ENCODE assay signal across 2 cellular contexts in genomic region chr1:30810416-30811105, GRCh38.
TF ChIP-seq lines count a peak whose summit lies in the region.

No MANE protein-coding gene starts in this region.

TF ChIP-seq in SK-N-SH, 30 proteins besides CTCF, POLR2A, EP300 and RAD21 (continued from another document):
- TF ChIP-seq TEAD4 (IDR thresholded peaks at IDR 0.05; ENCODE audit: borderline replicate concordance, insufficient read depth) (no peak), PBX3 (IDR thresholded peaks at IDR 0.05) (no peak), USF2 (IDR thresholded peaks at IDR 0.05; ENCODE audit: borderline replicate concordance, low read depth, low read length) (no peak), ZBTB33 (IDR thresholded peaks at IDR 0.05; ENCODE audit: borderline replicate concordance, low read depth) (no peak), RFX5 (IDR thresholded peaks at IDR 0.05; ENCODE audit: low read length) (no peak), CHD2 (IDR thresholded peaks at IDR 0.05; ENCODE audit: low read length, partially characterized antibody) (no peak), MXI1 (IDR thresholded peaks at IDR 0.05; ENCODE audit: low read depth, low read length) (no peak)
TF ChIP-seq in SK-N-SH: peak in this region for 0.

TF ChIP-seq in SK-N-SH treated with all-trans-retinoic acid at 6 μM for 48 hours, 23 proteins besides CTCF, POLR2A, EP300 and RAD21 (continued from another document):
- TF ChIP-seq TCF4 (CRISPR knock-in tag; IDR thresholded peaks at IDR 0.05; ENCODE audit: borderline replicate concordance) (no peak), ZFP30 (CRISPR knock-in tag; IDR thresholded peaks at IDR 0.05) (no peak), BACH2 (CRISPR knock-in tag; IDR thresholded peaks at IDR 0.05; ENCODE audit: borderline replicate concordance) (no peak), TOX (CRISPR knock-in tag; IDR thresholded peaks at IDR 0.05; ENCODE audit: borderline replicate concordance) (no peak), PPARA (CRISPR knock-in tag; IDR thresholded peaks at IDR 0.05; ENCODE audit: borderline replicate concordance) (no peak), TSHZ2 (CRISPR knock-in tag; IDR thresholded peaks at IDR 0.05) (no peak), ZFP3 (CRISPR knock-in tag; IDR thresholded peaks at IDR 0.05) (no peak), ZC3H10 (CRISPR knock-in tag; IDR thresholded peaks at IDR 0.05) (no peak), GLIS3 (CRISPR knock-in tag; IDR thresholded peaks at IDR 0.05) (no peak), ARNTL (CRISPR knock-in tag; IDR thresholded peaks at IDR 0.05; ENCODE audit: borderline replicate concordance, low read depth) (no peak), CREB5 (CRISPR knock-in tag; IDR thresholded peaks at IDR 0.05; ENCODE audit: low read depth) (no peak)
